In the genomic region with DNA sequence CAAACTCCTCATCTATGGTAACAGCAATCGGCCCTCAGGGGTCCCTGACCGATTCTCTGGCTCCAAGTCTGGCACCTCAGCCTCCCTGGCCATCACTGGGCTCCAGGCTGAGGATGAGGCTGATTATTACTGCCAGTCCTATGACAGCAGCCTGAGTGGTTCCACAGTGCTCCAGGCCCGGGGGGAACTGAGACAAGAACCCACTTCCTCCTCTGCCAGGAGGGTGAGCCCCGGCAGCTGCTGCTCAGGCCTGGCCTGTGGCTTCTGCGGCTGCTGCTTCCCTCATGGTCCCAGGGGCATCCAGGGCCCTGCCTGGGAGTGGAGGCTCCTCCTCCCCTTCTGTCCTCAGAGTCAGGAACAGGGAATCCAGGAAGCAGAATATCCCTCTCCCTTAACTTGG, we compare ENCODE assay signal across 10 cellular contexts.
DNase-seq lines count a peak whose midpoint lies in the region; ATAC-seq and FAIRE-seq lines count a peak whose summit lies in the region.
"Had no signal": no experiment of that assay in that cellular context is flagged by ENCODE, and none has a peak within 500 bp of the region (broad histone marks: within the 10 kb centered on the region; RNA-seq: fewer than 3 reads in every experiment).

No MANE protein-coding gene starts in this region.

- no peaks in the 10 kb centered on the region for H3K36me3 Mint-ChIP-seq in effector memory CD8-positive, alpha-beta T cell (ENCODE audit: insufficient read depth)

- ATAC-seq in effector memory CD8-positive, alpha-beta T cell (replicated peaks), result peak; percentile 58
- no peak for ATAC-seq in HG02763 (IDR thresholded peaks at IDR 0.05; ENCODE audit: unreplicated experiment)

- no peaks in the 10 kb centered on the region for H3K4me1 Mint-ChIP-seq in effector memory CD8-positive, alpha-beta T cell (ENCODE audit: low read depth in 2 of 2)

- DNase-seq in GM18507 (ENCODE audit: extremely low spot score, insufficient read length, low read depth) (no peak), NCI-H1694 treated with DMSO at 0.1 percent for 48 hours (lab: John Stamatoyannopoulos, UW) (peak; percentile 56), skeletal muscle cell (ENCODE audit: low read depth) (peak; percentile 26), NCI-H1436 treated with DMSO at 0.1 percent for 48 hours (lab: John Stamatoyannopoulos, UW) (no peak)
- no peak for DNase-seq in effector memory CD8-positive, alpha-beta T cell
- no peak for DNase-seq in activated CD4-positive, CD25-positive, alpha-beta regulatory T cell (lab: John Stamatoyannopoulos, UW)
- DNase-seq in activated naive CD4-positive, alpha-beta T cell (lab: John Stamatoyannopoulos, UW), result no peak
- DNase-seq: NCI-H1105, occipital lobe had no signal

- peaks cover 74 to 94% of the 10 kb centered on the region in 2 donors for H3K27me3 Mint-ChIP-seq in effector memory CD8-positive, alpha-beta T cell

- H3K27ac Mint-ChIP-seq in effector memory CD8-positive, alpha-beta T cell, result no peak overlapping the region

- no peaks in the 10 kb centered on the region for H3K9me3 Mint-ChIP-seq in effector memory CD8-positive, alpha-beta T cell

- H3K4me3 Mint-ChIP-seq in effector memory CD8-positive, alpha-beta T cell, result no peak overlapping the region

- peak; percentile 84 for FAIRE-seq in GM18507 (lab: Jason Lieb, UNC)

- H3K4me3 ChIP-seq in skeletal muscle cell (ENCODE audit: low read depth, low read length), result no peak overlapping the region

Comparison
In these comparisons a context has a peak if more than half of its experiments do, and no peak if none do; other contexts are left out.
1. DNase-seq: peak in NCI-H1694 treated with DMSO at 0.1 percent for 48 hours (single experiment) and skeletal muscle cell (single experiment); none in GM18507 (single experiment), effector memory CD8-positive, alpha-beta T cell (0 of 3), activated CD4-positive, CD25-positive, alpha-beta regulatory T cell (0 of 4), activated naive CD4-positive, alpha-beta T cell (0 of 4) and NCI-H1436 treated with DMSO at 0.1 percent for 48 hours (single experiment).